ENCODE assay signal across 9 cellular contexts in the genomic region with DNA sequence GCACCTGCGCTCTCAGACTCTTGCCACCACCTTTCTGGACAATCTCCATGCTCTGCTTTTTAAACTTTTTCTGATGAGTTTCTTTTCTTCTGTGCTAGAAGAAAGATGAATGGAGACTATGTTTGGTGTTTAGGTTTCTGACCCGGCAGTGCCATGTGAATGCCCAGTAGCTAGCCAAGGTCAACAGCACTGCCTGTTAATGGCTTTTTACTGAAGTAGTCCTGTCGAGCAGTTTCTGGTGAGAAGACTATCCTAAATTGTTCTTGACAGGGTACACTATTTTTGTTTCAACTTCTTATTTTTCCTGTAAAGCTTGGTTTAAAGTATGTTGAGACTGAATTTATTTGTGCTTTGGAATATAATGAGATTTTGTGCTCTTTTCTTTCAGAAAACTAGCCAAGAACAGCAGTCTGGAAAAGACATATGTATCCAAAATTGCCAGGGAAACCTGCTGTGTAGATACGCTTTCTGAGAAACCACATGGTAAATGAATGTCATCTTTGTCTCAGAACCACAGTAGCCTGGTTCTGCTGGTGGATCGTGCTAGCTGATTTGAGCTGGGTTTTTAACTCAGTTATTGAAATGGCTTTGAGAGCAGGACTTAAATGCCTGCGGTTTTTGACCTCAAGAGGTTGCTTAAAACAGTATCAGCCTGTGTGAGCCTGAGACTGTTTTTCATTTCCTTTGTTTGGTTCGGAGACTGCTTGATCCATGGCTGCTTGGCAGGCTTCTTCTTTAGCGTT. TPM values are rescaled to one million over a fixed set of nuclear protein-coding genes. Genes with fewer than 3 reads are reported as not detected.
DNase-seq lines count a peak whose midpoint lies in the region; ATAC-seq and TF ChIP-seq lines count a peak whose summit lies in the region.
"Had no signal": no experiment of that assay in that cellular context is flagged by ENCODE, and none has a peak within 500 bp of the region (broad histone marks: within the 10 kb centered on the region; RNA-seq: fewer than 3 reads in every experiment).

No MANE protein-coding gene starts in this region.

- no peak overlapping the region for H3K4me3 Mint-ChIP-seq in GM23338

- H3F3A ChIP-seq in DOHH2 (ENCODE audit: control insufficient read depth, insufficient read depth) (peaks cover 20% of the 10 kb centered on the region), GM23338 (replicated peaks; ENCODE audit: low read depth) (no peaks in the 10 kb centered on the region), SU-DHL-6 (ENCODE audit: insufficient read depth) (peaks cover 61% of the 10 kb centered on the region)

- DNase-seq in GM23338 (ENCODE audit: low spot score) (no peak), hepatocyte (ENCODE audit: low spot score) (no peak), HT-29 (ENCODE audit: low spot score) (no peak), NCI-H345 treated with DMSO at 0.1 percent for 48 hours (lab: John Stamatoyannopoulos, UW; ENCODE audit: unreplicated experiment) (no peak), putamen (ENCODE audit: low spot score) (no peak), GDM1 (lab: John Stamatoyannopoulos, UW) (no peak)

- H3K9me2 ChIP-seq in DOHH2 (replicated peaks; ENCODE audit: control insufficient read depth, low read length) (no peaks in the 10 kb centered on the region), GM23338 (ENCODE audit: insufficient read depth) (no peaks in the 10 kb centered on the region), SU-DHL-6 (replicated peaks; ENCODE audit: insufficient read depth, low read length) (no peaks in the 10 kb centered on the region), hepatocyte (replicated peaks; ENCODE audit: insufficient read depth) (no peaks in the 10 kb centered on the region)

- 64% methylated on average over 8 of the region's 8 CpGs for WGBS in hepatocyte (ENCODE audit: low lambda C conversion rate, missing lambda C conversion rate)

- H3K4me3 ChIP-seq in DOHH2 (ENCODE audit: low read length) (peak overlapping the region; percentile 53), GM23338 (no peak overlapping the region), SU-DHL-6 (ENCODE audit: insufficient read depth, low read length, poor library complexity, severe bottlenecking) (peak overlapping the region; percentile 26), hepatocyte (no peak overlapping the region)
- H3K4me3 ChIP-seq: thoracic aorta had no signal

- H3K4me1 ChIP-seq in DOHH2 (ENCODE audit: control insufficient read depth, low read length) = peaks cover 89% of the 10 kb centered on the region
- peaks cover 4% of the 10 kb centered on the region; the same call in 1 of the 2 replicates for H3K4me1 ChIP-seq in GM23338 (ENCODE audit: insufficient read depth)
- H3K4me1 ChIP-seq in hepatocyte (ENCODE audit: insufficient read depth) = no peaks in the 10 kb centered on the region

- TF ChIP-seq CTCF in DOHH2 (IDR thresholded peaks at IDR 0.05; ENCODE audit: low read depth, low read length, poor library complexity, severe bottlenecking) = no peak
- no peak for TF ChIP-seq CTCF in GM23338 (conservative IDR thresholded peaks at IDR 0.05; ENCODE audit: low read depth in 2 of 2)
- TF ChIP-seq CTCF in SU-DHL-6 (IDR thresholded peaks at IDR 0.05; ENCODE audit: insufficient read depth, low read length, poor library complexity, severe bottlenecking) = no peak
- TF ChIP-seq CTCF in hepatocyte (IDR thresholded peaks at IDR 0.05; ENCODE audit: poor library complexity) = no peak

- H4K20me1 ChIP-seq in DOHH2 (ENCODE audit: control insufficient read depth, insufficient read depth, low read depth, low read length) = no peaks in the 10 kb centered on the region
- no peaks in the 10 kb centered on the region; the same call in 1 of the 2 replicates for H4K20me1 ChIP-seq in GM23338 (replicated peaks; ENCODE audit: insufficient read depth)
- no peaks in the 10 kb centered on the region for H4K20me1 ChIP-seq in SU-DHL-6 (ENCODE audit: low read depth, low read length)
- no peaks in the 10 kb centered on the region for H4K20me1 ChIP-seq in hepatocyte (ENCODE audit: insufficient read depth, poor library complexity, severe bottlenecking)

- no peaks in the 10 kb centered on the region for H3K9me3 Mint-ChIP-seq in GM23338

- H3K27ac ChIP-seq in DOHH2 (ENCODE audit: low read depth, low read length) = peak overlapping the region; percentile 93
- no peak overlapping the region for H3K27ac ChIP-seq in GM23338 (ENCODE audit: low read depth)
- peak overlapping the region; percentile 96 for H3K27ac ChIP-seq in SU-DHL-6 (ENCODE audit: low read depth, low read length)
- peak overlapping the region; percentile 32 for H3K27ac ChIP-seq in hepatocyte

- H3K79me2 ChIP-seq in DOHH2 (ENCODE audit: control insufficient read depth, low read length) (peaks cover 75% of the 10 kb centered on the region), GM23338 (replicated peaks; ENCODE audit: insufficient read depth) (no peaks in the 10 kb centered on the region; the same call in 1 of the 2 replicates), SU-DHL-6 (ENCODE audit: insufficient read depth, low read length) (peaks cover 65% of the 10 kb centered on the region; the same call in 1 of the 2 replicates), hepatocyte (no peaks in the 10 kb centered on the region)

- H3K4me2 ChIP-seq in DOHH2 (ENCODE audit: low read length) (peak overlapping the region; percentile 85), GM23338 (no peak overlapping the region), SU-DHL-6 (ENCODE audit: low read depth, low read length, poor library complexity, severe bottlenecking) (peak overlapping the region; percentile 86), hepatocyte (no peak overlapping the region)

- peak overlapping the region; percentile 45 for H3K9ac ChIP-seq in SU-DHL-6 (ENCODE audit: low read length)

- peak overlapping the region; percentile 33; the same call in 1 of the 2 replicates for H3K27ac Mint-ChIP-seq in GM23338

- no peaks in the 10 kb centered on the region; the same call in 2 of the 3 replicates for H3K36me3 Mint-ChIP-seq in GM23338 (ENCODE audit: low read depth)

- H3K36me3 ChIP-seq in DOHH2 (ENCODE audit: control insufficient read depth, low read length) (peaks cover 77% of the 10 kb centered on the region), GM23338 (ENCODE audit: insufficient read depth) (no peaks in the 10 kb centered on the region), SU-DHL-6 (ENCODE audit: low read length) (peaks cover 26% of the 10 kb centered on the region), hepatocyte (replicated peaks; ENCODE audit: insufficient read depth, low read depth) (no peaks in the 10 kb centered on the region)
- H3K36me3 ChIP-seq: thoracic aorta had no signal

- H3K27me3 ChIP-seq in DOHH2 (ENCODE audit: control insufficient read depth, low read length) = no peaks in the 10 kb centered on the region
- H3K27me3 ChIP-seq in GM23338 (ENCODE audit: insufficient read depth) = no peaks in the 10 kb centered on the region
- H3K27me3 ChIP-seq in SU-DHL-6 (ENCODE audit: low read length) = no peaks in the 10 kb centered on the region
- H3K27me3 ChIP-seq in hepatocyte = no peaks in the 10 kb centered on the region

- peaks cover 15% of the 10 kb centered on the region; the same call in 2 of the 3 replicates for H3K4me1 Mint-ChIP-seq in GM23338

- no peaks in the 10 kb centered on the region for H3K27me3 Mint-ChIP-seq in GM23338 (ENCODE audit: insufficient read depth, low read depth, poor library complexity)

- no peak overlapping the region for H2AFZ ChIP-seq in GM23338
- H2AFZ ChIP-seq in SU-DHL-6 (ENCODE audit: low read depth, low read length, severe bottlenecking) = no peak overlapping the region
- H2AFZ ChIP-seq in hepatocyte = no peak overlapping the region

- ATAC-seq in GM23338 = no peak

- H3K9me3 ChIP-seq in DOHH2 (ENCODE audit: control insufficient read depth, insufficient read depth, low read length) = no peaks in the 10 kb centered on the region
- no peaks in the 10 kb centered on the region for H3K9me3 ChIP-seq in SU-DHL-6 (ENCODE audit: insufficient read depth, low read length)
- no peaks in the 10 kb centered on the region for H3K9me3 ChIP-seq in hepatocyte (ENCODE audit: low read depth)
- H3K9me3 ChIP-seq: thoracic aorta had no signal

TF ChIP-seq in GM23338, 12 proteins besides CTCF, POLR2A, EP300 and RAD21 (continues in another document):
- TF ChIP-seq EZH2phosphoT487 (IDR thresholded peaks at IDR 0.05; ENCODE audit: unreplicated experiment) (no peak), EZH2 (IDR thresholded peaks at IDR 0.05; ENCODE audit: low read depth, unreplicated experiment) (no peak), POLR2AphosphoS5 (IDR thresholded peaks at IDR 0.05; ENCODE audit: low read depth) (no peak), NANOG (IDR thresholded peaks at IDR 0.05; ENCODE audit: borderline replicate concordance) (no peak), ZNF331 (CRISPR knock-in tag; IDR thresholded peaks at IDR 0.05; ENCODE audit: low read depth) (no peak), CREB1 (CRISPR knock-in tag; IDR thresholded peaks at IDR 0.05; ENCODE audit: low read depth) (no peak), ZNF114 (CRISPR knock-in tag; IDR thresholded peaks at IDR 0.05) (no peak)
- TF ChIP-seq, protein P1, sequence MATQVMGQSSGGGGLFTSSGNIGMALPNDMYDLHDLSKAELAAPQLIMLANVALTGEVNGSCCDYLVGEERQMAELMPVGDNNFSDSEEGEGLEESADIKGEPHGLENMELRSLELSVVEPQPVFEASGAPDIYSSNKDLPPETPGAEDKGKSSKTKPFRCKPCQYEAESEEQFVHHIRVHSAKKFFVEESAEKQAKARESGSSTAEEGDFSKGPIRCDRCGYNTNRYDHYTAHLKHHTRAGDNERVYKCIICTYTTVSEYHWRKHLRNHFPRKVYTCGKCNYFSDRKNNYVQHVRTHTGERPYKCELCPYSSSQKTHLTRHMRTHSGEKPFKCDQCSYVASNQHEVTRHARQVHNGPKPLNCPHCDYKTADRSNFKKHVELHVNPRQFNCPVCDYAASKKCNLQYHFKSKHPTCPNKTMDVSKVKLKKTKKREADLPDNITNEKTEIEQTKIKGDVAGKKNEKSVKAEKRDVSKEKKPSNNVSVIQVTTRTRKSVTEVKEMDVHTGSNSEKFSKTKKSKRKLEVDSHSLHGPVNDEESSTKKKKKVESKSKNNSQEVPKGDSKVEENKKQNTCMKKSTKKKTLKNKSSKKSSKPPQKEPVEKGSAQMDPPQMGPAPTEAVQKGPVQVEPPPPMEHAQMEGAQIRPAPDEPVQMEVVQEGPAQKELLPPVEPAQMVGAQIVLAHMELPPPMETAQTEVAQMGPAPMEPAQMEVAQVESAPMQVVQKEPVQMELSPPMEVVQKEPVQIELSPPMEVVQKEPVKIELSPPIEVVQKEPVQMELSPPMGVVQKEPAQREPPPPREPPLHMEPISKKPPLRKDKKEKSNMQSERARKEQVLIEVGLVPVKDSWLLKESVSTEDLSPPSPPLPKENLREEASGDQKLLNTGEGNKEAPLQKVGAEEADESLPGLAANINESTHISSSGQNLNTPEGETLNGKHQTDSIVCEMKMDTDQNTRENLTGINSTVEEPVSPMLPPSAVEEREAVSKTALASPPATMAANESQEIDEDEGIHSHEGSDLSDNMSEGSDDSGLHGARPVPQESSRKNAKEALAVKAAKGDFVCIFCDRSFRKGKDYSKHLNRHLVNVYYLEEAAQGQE (IDR thresholded peaks at IDR 0.05; ENCODE audit: unreplicated experiment) = no peak

RNA-seq across cellular contexts. Expression of a gene that starts 48.1 kb away (rescaled TPM):
- total RNA-seq in GM23338 (2014; rRNA removed; shearing (Covaris generic)) = 0.97 and 3.2 TPM in 2 replicates
- polyA plus RNA-seq in GM23338 (2016; fragmentation: Nextera tagmentation; extraction: Ambion mirVana) (0.30 and 0.37 TPM in 2 replicates), hepatocyte (0.28 and 0.42 TPM in 2 replicates)
- total RNA-seq in hepatocyte = 0.24 and 0.43 TPM in 2 replicates
- not detected in 2 replicates for total RNA-seq in HT-29 (2014; rRNA removed; shearing (Covaris generic))
- total RNA-seq: thoracic aorta had no signal

Comparison
In these comparisons a context has a peak if more than half of its experiments do, and no peak if none do; other contexts are left out.
1. H3K4me2 ChIP-seq: peak in DOHH2 (single experiment) and SU-DHL-6 (single experiment); none in GM23338 (single experiment) and hepatocyte (single experiment).
2. H3K4me3 ChIP-seq: peak in DOHH2 (single experiment) and SU-DHL-6 (single experiment); none in GM23338 (single experiment) and hepatocyte (single experiment).